In genomic region chr7:28002638-28003037, GRCh38 we compare ENCODE assay signal across 17 cellular contexts.
DNase-seq lines count a peak whose midpoint lies in the region; ATAC-seq, FAIRE-seq and TF ChIP-seq lines count a peak whose summit lies in the region.
"Had no signal": no experiment of that assay in that cellular context is flagged by ENCODE, and none has a peak within 500 bp of the region (broad histone marks: within the 10 kb centered on the region; RNA-seq: fewer than 3 reads in every experiment).

No MANE protein-coding gene starts in this region.

- no peaks in the 10 kb centered on the region for H4K20me1 ChIP-seq in hepatocyte (ENCODE audit: insufficient read depth, poor library complexity, severe bottlenecking)
- H4K20me1 ChIP-seq: BLaER1 had no signal

- H3K9me3 ChIP-seq in hepatocyte (ENCODE audit: low read depth) (no peaks in the 10 kb centered on the region), kidney (ENCODE audit: control insufficient read depth in 1 of 2, low read length in 2 of 2) (no peaks in the 10 kb centered on the region), stomach (no peaks in the 10 kb centered on the region)
- H3K9me3 ChIP-seq: BLaER1 had no signal

- no peak overlapping the region for H3K4me2 ChIP-seq in hepatocyte
- H3K4me2 ChIP-seq: BLaER1 had no signal

- no peak overlapping the region for H2AFZ ChIP-seq in hepatocyte

- H3K27me3 ChIP-seq in hepatocyte, result no peaks in the 10 kb centered on the region
- no peaks in the 10 kb centered on the region for H3K27me3 ChIP-seq in stomach
- H3K27me3 ChIP-seq: BLaER1 had no signal

- no peak for TF ChIP-seq EP300 in stomach (IDR thresholded peaks at IDR 0.05)

- FAIRE-seq in kidney (lab: Jason Lieb, UNC), result no peak
- FAIRE-seq: astrocyte had no signal

- H3K9me2 ChIP-seq in hepatocyte (replicated peaks; ENCODE audit: insufficient read depth), result no peaks in the 10 kb centered on the region

- H3K27ac ChIP-seq in hepatocyte, result no peak overlapping the region
- H3K27ac ChIP-seq in kidney (ENCODE audit: low read depth in 2 of 2, low read length in 2 of 2), result no peak overlapping the region
- no peak overlapping the region for H3K27ac ChIP-seq in stomach
- H3K27ac ChIP-seq: BLaER1 had no signal

- no peaks in the 10 kb centered on the region for H3K79me2 ChIP-seq in hepatocyte

- no peak for TF ChIP-seq POLR2A in stomach (IDR thresholded peaks at IDR 0.05)

- TF ChIP-seq CTCF in hepatocyte (IDR thresholded peaks at IDR 0.05; ENCODE audit: poor library complexity) (no peak), kidney (IDR thresholded peaks at IDR 0.05; ENCODE audit: borderline replicate concordance, extremely low read depth, insufficient read depth) (no peak), stomach (IDR thresholded peaks at IDR 0.05) (no peak)

- H3K4me1 ChIP-seq in hepatocyte (ENCODE audit: insufficient read depth), result peaks cover 9% of the 10 kb centered on the region
- H3K4me1 ChIP-seq in kidney (ENCODE audit: control insufficient read depth in 1 of 2, insufficient read depth in 1 of 2, low read depth in 1 of 2, low read length in 2 of 2), result no peaks in the 10 kb centered on the region
- H3K4me1 ChIP-seq in stomach, result peaks cover 0 to 10% (median 0%) of the 10 kb centered on the region in 4 donors

- in situ Hi-C loops in Caki2 (cut with HindIII; ENCODE audit: low pct_unique_long_range_greater_than_20kb, low sequenced_read_pairs), result no loop called here

- DNase-seq in Caki2 (ENCODE audit: low read depth) (peak; percentile 14), H4 (ENCODE audit: low spot score) (peak; percentile 68), RPMI7951 (ENCODE audit: low read depth) (peak; percentile 45), hepatocyte (ENCODE audit: low spot score) (peak; percentile 43), AG08396 (ENCODE audit: low spot score) (no peak), kidney (no peak), stomach (no peak)
- DNase-seq: activated CD4-positive, alpha-beta T cell treated with anti-CD3 and anti-CD28 coated beads for 36 hours; effector CD4-positive, alpha-beta T cell; HFFc6; left cardiac atrium; NCI-H1436 treated with DMSO at 0.1 percent for 48 hours; stimulated activated CD4-positive, alpha-beta T cell treated with anti-CD3 and anti-CD28 coated beads, Interleukin-2, amount 100 ng/mL, for 48 hours had no signal

- H3K36me3 ChIP-seq in hepatocyte (replicated peaks; ENCODE audit: insufficient read depth, low read depth) (no peaks in the 10 kb centered on the region), kidney (ENCODE audit: control insufficient read depth in 1 of 2, insufficient read depth in 2 of 2, low read length in 2 of 2) (no peaks in the 10 kb centered on the region), stomach (no peaks in the 10 kb centered on the region)
- H3K36me3 ChIP-seq: BLaER1 had no signal

- intact Hi-C loops in kidney (cut with DNase I) (no loop called here), stomach (cut with DNase I; ENCODE audit: low total_unique reads) (no loop called here)

- ATAC-seq in HG03039 (IDR thresholded peaks at IDR 0.05; ENCODE audit: unreplicated experiment), result no peak
- ATAC-seq: activated CD4-positive, alpha-beta T cell treated with anti-CD3 and anti-CD28 coated beads for 36 hours; left cardiac atrium; stimulated activated effector memory CD8-positive, alpha-beta T cell treated with anti-CD3 and anti-CD28 coated beads, Interleukin-12 subunit alpha, Interleukin-12 subunit beta, amount 100 ng/mL, for 72 hours had no signal

- no peak overlapping the region for H3K9ac ChIP-seq in kidney (ENCODE audit: low read length in 2 of 2)
- H3K9ac ChIP-seq: BLaER1 had no signal

- H3K4me3 ChIP-seq in hepatocyte (no peak overlapping the region), kidney (ENCODE audit: low read length in 2 of 2) (no peak overlapping the region), stomach (no peak overlapping the region)
- H3K4me3 ChIP-seq: BLaER1 had no signal

Comparison
In these comparisons a context has a peak if more than half of its experiments do, and no peak if none do; other contexts are left out.
1. DNase-seq: peak in Caki2 (single experiment), H4 (single experiment), RPMI7951 (single experiment) and hepatocyte (single experiment); none in AG08396 (single experiment), kidney (single experiment) and stomach (single experiment).